In the genomic region with DNA sequence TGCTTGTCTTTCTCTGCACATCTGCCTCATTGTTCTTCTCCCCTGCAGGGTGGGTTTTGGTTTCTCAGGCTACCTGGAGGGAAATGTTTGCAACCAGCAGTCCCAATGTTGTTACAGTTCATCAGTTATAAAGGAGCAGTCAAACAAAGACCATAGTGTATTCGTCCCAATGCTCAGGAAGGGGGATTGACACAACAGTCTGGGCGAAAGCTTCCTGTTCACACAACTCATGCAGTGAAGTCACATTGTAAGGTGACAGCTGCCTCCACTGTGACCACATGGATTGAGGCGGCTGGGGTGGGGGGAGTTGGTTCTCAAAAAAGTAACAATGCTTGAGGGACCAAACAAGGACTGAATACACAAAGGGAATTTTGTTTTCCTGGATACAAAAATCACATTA, we compare ENCODE assay signal across 1 cellular context.
TF ChIP-seq lines count a peak whose summit lies in the region.

No MANE protein-coding gene starts in this region.

TF ChIP-seq in HepG2, 621 proteins besides CTCF, POLR2A, EP300 and RAD21 (continued from another document and continues in another):
- TF ChIP-seq, protein P1, sequence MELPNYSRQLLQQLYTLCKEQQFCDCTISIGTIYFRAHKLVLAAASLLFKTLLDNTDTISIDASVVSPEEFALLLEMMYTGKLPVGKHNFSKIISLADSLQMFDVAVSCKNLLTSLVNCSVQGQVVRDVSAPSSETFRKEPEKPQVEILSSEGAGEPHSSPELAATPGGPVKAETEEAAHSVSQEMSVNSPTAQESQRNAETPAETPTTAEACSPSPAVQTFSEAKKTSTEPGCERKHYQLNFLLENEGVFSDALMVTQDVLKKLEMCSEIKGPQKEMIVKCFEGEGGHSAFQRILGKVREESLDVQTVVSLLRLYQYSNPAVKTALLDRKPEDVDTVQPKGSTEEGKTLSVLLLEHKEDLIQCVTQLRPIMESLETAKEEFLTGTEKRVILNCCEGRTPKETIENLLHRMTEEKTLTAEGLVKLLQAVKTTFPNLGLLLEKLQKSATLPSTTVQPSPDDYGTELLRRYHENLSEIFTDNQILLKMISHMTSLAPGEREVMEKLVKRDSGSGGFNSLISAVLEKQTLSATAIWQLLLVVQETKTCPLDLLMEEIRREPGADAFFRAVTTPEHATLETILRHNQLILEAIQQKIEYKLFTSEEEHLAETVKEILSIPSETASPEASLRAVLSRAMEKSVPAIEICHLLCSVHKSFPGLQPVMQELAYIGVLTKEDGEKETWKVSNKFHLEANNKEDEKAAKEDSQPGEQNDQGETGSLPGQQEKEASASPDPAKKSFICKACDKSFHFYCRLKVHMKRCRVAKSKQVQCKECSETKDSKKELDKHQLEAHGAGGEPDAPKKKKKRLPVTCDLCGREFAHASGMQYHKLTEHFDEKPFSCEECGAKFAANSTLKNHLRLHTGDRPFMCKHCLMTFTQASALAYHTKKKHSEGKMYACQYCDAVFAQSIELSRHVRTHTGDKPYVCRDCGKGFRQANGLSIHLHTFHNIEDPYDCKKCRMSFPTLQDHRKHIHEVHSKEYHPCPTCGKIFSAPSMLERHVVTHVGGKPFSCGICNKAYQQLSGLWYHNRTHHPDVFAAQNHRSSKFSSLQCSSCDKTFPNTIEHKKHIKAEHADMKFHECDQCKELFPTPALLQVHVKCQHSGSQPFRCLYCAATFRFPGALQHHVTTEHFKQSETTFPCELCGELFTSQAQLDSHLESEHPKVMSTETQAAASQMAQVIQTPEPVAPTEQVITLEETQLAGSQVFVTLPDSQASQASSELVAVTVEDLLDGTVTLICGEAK (IDR thresholded peaks at IDR 0.05): no peak
- TF ChIP-seq, protein P1 (CRISPR knock-in tag; IDR thresholded peaks at IDR 0.05): no peak
- no peak for TF ChIP-seq RERE (CRISPR knock-in tag; IDR thresholded peaks at IDR 0.05; ENCODE audit: low read depth)
- TF ChIP-seq ISL2 (CRISPR knock-in tag; IDR thresholded peaks at IDR 0.05): no peak
- TF ChIP-seq ZNF562 (CRISPR knock-in tag; IDR thresholded peaks at IDR 0.05; ENCODE audit: borderline replicate concordance): no peak
- TF ChIP-seq NAIF1 (CRISPR knock-in tag; IDR thresholded peaks at IDR 0.05; ENCODE audit: borderline replicate concordance): no peak
- peak; percentile 20; the same call in 1 of the 2 replicates for TF ChIP-seq HNF4A (CRISPR knock-in tag; IDR thresholded peaks at IDR 0.05)
- no peak for TF ChIP-seq TFDP2 (CRISPR knock-in tag; IDR thresholded peaks at IDR 0.05)
- no peak for TF ChIP-seq ZNF878 (CRISPR knock-in tag; IDR thresholded peaks at IDR 0.05)
- no peak for TF ChIP-seq TAF1 (CRISPR knock-in tag; IDR thresholded peaks at IDR 0.05)
- TF ChIP-seq HDAC6 (IDR thresholded peaks at IDR 0.05; ENCODE audit: low read depth, low read length): no peak
- no peak for TF ChIP-seq ZNF34 (CRISPR knock-in tag; IDR thresholded peaks at IDR 0.05; ENCODE audit: borderline replicate concordance)
- no peak for TF ChIP-seq ZNF350 (CRISPR knock-in tag; IDR thresholded peaks at IDR 0.05; ENCODE audit: borderline replicate concordance, low read depth)
- no peak for TF ChIP-seq RFXANK (CRISPR knock-in tag; IDR thresholded peaks at IDR 0.05)
- no peak for TF ChIP-seq SYNCRIP (IDR thresholded peaks at IDR 0.05; ENCODE audit: insufficient read depth, low read depth, low read length)
- no peak for TF ChIP-seq PHF5A (CRISPR knock-in tag; IDR thresholded peaks at IDR 0.05; ENCODE audit: low read depth, unreplicated experiment)
- TF ChIP-seq MAX (IDR thresholded peaks at IDR 0.05): peak; percentile 71
- TF ChIP-seq HDAC1 (CRISPR knock-in tag; IDR thresholded peaks at IDR 0.05): 0 out of 2 replicates have a peak, but pooled peaks have one; percentile 47
- no peak for TF ChIP-seq ZFP82 (CRISPR knock-in tag; IDR thresholded peaks at IDR 0.05; ENCODE audit: borderline replicate concordance)
- TF ChIP-seq ZNF317 (CRISPR knock-in tag; IDR thresholded peaks at IDR 0.05): peak; percentile 98
- no peak for TF ChIP-seq ZBTB37 (CRISPR knock-in tag; IDR thresholded peaks at IDR 0.05)
- no peak for TF ChIP-seq KLF15 (CRISPR knock-in tag; IDR thresholded peaks at IDR 0.05; ENCODE audit: borderline replicate concordance)
- no peak for TF ChIP-seq ZKSCAN8 (CRISPR knock-in tag; IDR thresholded peaks at IDR 0.05; ENCODE audit: borderline replicate concordance)
- no peak; the same call in 1 of the 2 replicates for TF ChIP-seq ELF1 (CRISPR knock-in tag; IDR thresholded peaks at IDR 0.05)
- TF ChIP-seq JDP2 (CRISPR knock-in tag; IDR thresholded peaks at IDR 0.05; ENCODE audit: borderline replicate concordance): no peak
- no peak for TF ChIP-seq E2F2 (CRISPR knock-in tag; IDR thresholded peaks at IDR 0.05; ENCODE audit: borderline replicate concordance)
- TF ChIP-seq, protein P2, sequence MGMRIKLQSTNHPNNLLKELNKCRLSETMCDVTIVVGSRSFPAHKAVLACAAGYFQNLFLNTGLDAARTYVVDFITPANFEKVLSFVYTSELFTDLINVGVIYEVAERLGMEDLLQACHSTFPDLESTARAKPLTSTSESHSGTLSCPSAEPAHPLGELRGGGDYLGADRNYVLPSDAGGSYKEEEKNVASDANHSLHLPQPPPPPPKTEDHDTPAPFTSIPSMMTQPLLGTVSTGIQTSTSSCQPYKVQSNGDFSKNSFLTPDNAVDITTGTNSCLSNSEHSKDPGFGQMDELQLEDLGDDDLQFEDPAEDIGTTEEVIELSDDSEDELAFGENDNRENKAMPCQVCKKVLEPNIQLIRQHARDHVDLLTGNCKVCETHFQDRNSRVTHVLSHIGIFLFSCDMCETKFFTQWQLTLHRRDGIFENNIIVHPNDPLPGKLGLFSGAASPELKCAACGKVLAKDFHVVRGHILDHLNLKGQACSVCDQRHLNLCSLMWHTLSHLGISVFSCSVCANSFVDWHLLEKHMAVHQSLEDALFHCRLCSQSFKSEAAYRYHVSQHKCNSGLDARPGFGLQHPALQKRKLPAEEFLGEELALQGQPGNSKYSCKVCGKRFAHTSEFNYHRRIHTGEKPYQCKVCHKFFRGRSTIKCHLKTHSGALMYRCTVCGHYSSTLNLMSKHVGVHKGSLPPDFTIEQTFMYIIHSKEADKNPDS (CRISPR knock-in tag; IDR thresholded peaks at IDR 0.05): no peak
- no peak for TF ChIP-seq MEIS1 (CRISPR knock-in tag; IDR thresholded peaks at IDR 0.05; ENCODE audit: borderline replicate concordance)
- TF ChIP-seq SRSF9 (IDR thresholded peaks at IDR 0.05; ENCODE audit: borderline replicate concordance, insufficient read depth, low read depth, low read length, poor library complexity, severe bottlenecking): no peak
- no peak for TF ChIP-seq MLXIP (CRISPR knock-in tag; IDR thresholded peaks at IDR 0.05; ENCODE audit: borderline replicate concordance)
